ENCODE assay signal across 8 cellular contexts in the genomic region with DNA sequence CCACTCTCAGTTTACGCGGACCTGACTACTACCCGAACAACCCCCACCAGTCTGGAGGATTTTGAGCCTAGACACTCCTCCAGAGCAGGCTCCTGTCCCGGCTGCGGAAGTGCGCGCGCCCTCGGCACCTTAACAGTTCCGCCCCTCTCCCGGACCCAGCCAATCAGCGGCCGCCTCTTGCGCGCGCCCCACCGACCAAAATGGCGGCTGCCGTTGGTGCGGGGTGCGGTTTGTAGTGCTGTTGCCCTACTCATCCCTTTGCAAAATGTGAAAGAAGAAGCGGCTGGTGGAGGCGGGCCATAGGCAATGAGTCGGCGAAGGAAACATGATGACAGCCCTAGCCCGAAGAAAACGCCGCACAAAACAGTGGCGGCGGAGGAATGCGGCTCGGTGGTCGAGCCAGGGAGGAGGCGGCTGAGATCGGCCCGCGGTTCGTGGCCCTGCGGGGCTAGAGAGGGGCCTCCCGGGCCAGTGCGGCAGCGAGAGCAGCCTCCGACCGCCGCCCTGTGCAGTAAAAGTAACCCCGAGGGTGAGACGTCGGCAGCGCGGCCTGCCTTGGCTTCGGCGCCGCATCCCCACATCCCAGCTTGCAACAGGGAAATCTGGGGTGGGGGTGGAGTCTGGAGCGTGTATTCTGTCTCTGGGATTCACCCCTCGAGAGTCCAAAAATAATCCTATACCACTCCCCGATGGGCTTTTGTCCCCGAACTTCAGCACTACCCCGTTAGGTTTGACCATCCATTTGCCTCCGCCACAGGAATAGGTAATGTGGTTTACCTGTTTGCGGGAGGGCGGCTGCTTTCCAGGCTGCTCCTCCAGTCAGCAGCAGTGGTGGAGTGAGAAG. TPM values are rescaled to one million over a fixed set of nuclear protein-coding genes. Genes with fewer than 3 reads are reported as not detected.
DNase-seq lines count a peak whose midpoint lies in the region; ATAC-seq, FAIRE-seq and TF ChIP-seq lines count a peak whose summit lies in the region.

A gene (plus strand): TSS at position 191 of the 844 bp plus-strand sequence. CDS start 116 bp downstream, at position 307.

- H3K4me1 Mint-ChIP-seq in T-helper 17 cell (peaks cover 8% of the 10 kb centered on the region), progenitor cell of endocrine pancreas (ENCODE audit: low read depth) (peaks cover 14% of the 10 kb centered on the region)

- H3K9me3 Mint-ChIP-seq in progenitor cell of endocrine pancreas (ENCODE audit: low read depth): no peaks in the 10 kb centered on the region

- peak; percentile 84 for DNase-seq in GM12892 (ENCODE audit: insufficient read length)
- DNase-seq in NCI-H1694 (lab: John Stamatoyannopoulos, UW): peak; percentile 87
- peak; percentile 88 to 91 (median 88) for DNase-seq in T-helper 17 cell
- peak; percentile 94 for DNase-seq in left ventricle myocardium inferior
- peak; percentile 82 for DNase-seq in progenitor cell of endocrine pancreas (ENCODE audit: low spot score, unreplicated experiment)
- peak; percentile 94 for DNase-seq in ureter (ENCODE audit: low spot score)

- H3K36me3 ChIP-seq in left ventricle myocardium inferior: peaks cover 3% of the 10 kb centered on the region

- peak within 1 kb of the TSS; percentile 88 for H3K4me3 ChIP-seq in left ventricle myocardium inferior

- peak; percentile 83 for TF ChIP-seq POLR2A in GM12892 (IDR thresholded peaks at IDR 0.05; ENCODE audit: low read depth, low read length)

- H3K27me3 Mint-ChIP-seq in T-helper 17 cell: no peaks in the 10 kb centered on the region
- no peaks in the 10 kb centered on the region for H3K27me3 Mint-ChIP-seq in progenitor cell of endocrine pancreas

- no peaks in the 10 kb centered on the region for H3K27me3 ChIP-seq in left ventricle myocardium inferior (ENCODE audit: low read depth)

- H3K4me3 Mint-ChIP-seq in T-helper 17 cell (peak within 1 kb of the TSS; percentile 99), progenitor cell of endocrine pancreas (ENCODE audit: low read depth) (peak within 1 kb of the TSS; percentile 94)

- TF ChIP-seq CTCF in left ventricle myocardium inferior (IDR thresholded peaks at IDR 0.05; ENCODE audit: borderline replicate concordance) (no peak), progenitor cell of endocrine pancreas (IDR thresholded peaks at IDR 0.05; ENCODE audit: unreplicated experiment) (no peak)

- peaks cover 3% of the 10 kb centered on the region for H3K36me3 Mint-ChIP-seq in T-helper 17 cell (ENCODE audit: low read depth)
- peaks cover 5% of the 10 kb centered on the region for H3K36me3 Mint-ChIP-seq in progenitor cell of endocrine pancreas (ENCODE audit: insufficient read depth)

- no peaks in the 10 kb centered on the region for H3K9me3 ChIP-seq in T-helper 17 cell (ENCODE audit: control insufficient read depth, low read length, poor library complexity, severe bottlenecking)
- no peaks in the 10 kb centered on the region for H3K9me3 ChIP-seq in left ventricle myocardium inferior (replicated peaks)

- peaks cover 32% of the 10 kb centered on the region for H3K4me1 ChIP-seq in left ventricle myocardium inferior

- FAIRE-seq in GM12892 (lab: Jason Lieb, UNC): peak; percentile 94

- peak; percentile 99 for ATAC-seq in HG02852 (IDR thresholded peaks at IDR 0.05; ENCODE audit: unreplicated experiment)
- ATAC-seq in T-helper 17 cell: peak; percentile 98

- H3K27ac ChIP-seq in angular gyrus (ENCODE audit: low read depth, low read length) (peak within 1 kb of the TSS; percentile 78), left ventricle myocardium inferior (replicated peaks) (peak within 1 kb of the TSS; percentile 89)

- intact Hi-C loops in left ventricle myocardium inferior (cut with micrococcal nuclease): no loop called here

- peak within 1 kb of the TSS; percentile 97 for H3K27ac Mint-ChIP-seq in T-helper 17 cell
- H3K27ac Mint-ChIP-seq in progenitor cell of endocrine pancreas: peak within 1 kb of the TSS; percentile 99

RNA-seq across cellular contexts. Expression of the gene that starts here (rescaled TPM):
- polyA plus RNA-seq in GM12892 (2012; ENCODE audit: missing spikeins): 14.1 TPM
- total RNA-seq in T-helper 17 cell (10 to 100 TPM in 1 of 2 donors, 1 to 10 TPM in 1; 6.7 to 10.2 TPM), left ventricle myocardium inferior (4.3 TPM), progenitor cell of endocrine pancreas (22.7 and 24.3 TPM in 2 replicates), ureter (14.0 TPM)

Comparison
In these comparisons a context has a peak if more than half of its experiments do, and no peak if none do; other contexts are left out.
1. Peak in every context shown above with its lines: DNase-seq, ATAC-seq, H3K4me3 ChIP-seq and H3K27ac ChIP-seq.